In genomic region chr5:154714271-154714986, GRCh38 we compare ENCODE assay signal across 7 cellular contexts. TPM values are rescaled to one million over a fixed set of nuclear protein-coding genes. Genes with fewer than 3 reads are reported as not detected.
DNase-seq lines count a peak whose midpoint lies in the region; ATAC-seq and TF ChIP-seq lines count a peak whose summit lies in the region.

No MANE protein-coding gene starts in this region.

- no peaks in the 10 kb centered on the region for H3K9me3 ChIP-seq in GM23248 (ENCODE audit: low read depth)

- peaks cover 26% of the 10 kb centered on the region for H3K4me1 Mint-ChIP-seq in dendritic cell treated with granulocyte-macrophage colony-stimulating factor and Interleukin-4, amounts not matched to agents 40 ng/mL and 50 ng/mL, for 4 days (ENCODE audit: low read depth)

- H3K27me3 Mint-ChIP-seq in dendritic cell treated with granulocyte-macrophage colony-stimulating factor and Interleukin-4, amounts not matched to agents 40 ng/mL and 50 ng/mL, for 4 days = no peaks in the 10 kb centered on the region

- H3K4me1 ChIP-seq in GM23248 (ENCODE audit: insufficient read depth) = peaks cover 19% of the 10 kb centered on the region

- in situ Hi-C loops in GM23248 (cut with MboI) = no loop called here

- ATAC-seq in GM18511 (IDR thresholded peaks at IDR 0.05; ENCODE audit: unreplicated experiment) = peak; percentile 67

- no peaks in the 10 kb centered on the region for H3K79me2 ChIP-seq in GM23248 (ENCODE audit: insufficient read depth)

- no peaks in the 10 kb centered on the region for H3K36me3 Mint-ChIP-seq in dendritic cell treated with granulocyte-macrophage colony-stimulating factor and Interleukin-4, amounts not matched to agents 40 ng/mL and 50 ng/mL, for 4 days (ENCODE audit: low read depth)

- peak overlapping the region; percentile 73 for H3K4me3 Mint-ChIP-seq in dendritic cell treated with granulocyte-macrophage colony-stimulating factor and Interleukin-4, amounts not matched to agents 40 ng/mL and 50 ng/mL, for 4 days

- no peak overlapping the region for H3K4me3 ChIP-seq in GM23248
- H3K4me3 ChIP-seq in NB4 (ENCODE audit: low read depth, low read length) = no peak overlapping the region

- no peak overlapping the region for H3K27ac ChIP-seq in GM23248

- intact Hi-C loops in dendritic cell treated with granulocyte-macrophage colony-stimulating factor and Interleukin-4, amounts not matched to agents 40 ng/mL and 50 ng/mL, for 4 days (cut with micrococcal nuclease) = no loop called here
- intact Hi-C loops in posterior vena cava (cut with DNase I) = no loop called here

- H3K27ac Mint-ChIP-seq in dendritic cell treated with granulocyte-macrophage colony-stimulating factor and Interleukin-4, amounts not matched to agents 40 ng/mL and 50 ng/mL, for 4 days = peak overlapping the region; percentile 91

- 67 to 69% methylated on average over 10 of the region's 10 CpGs for WGBS in GM23248 (ENCODE audit: low coverage in 1 of 2, low lambda C conversion rate in 2 of 2, missing lambda C conversion rate in 2 of 2), 2 experiments

- H3K9ac ChIP-seq in GM23248 = no peak overlapping the region

- H2AFZ ChIP-seq in GM23248 = peak overlapping the region; percentile 12; the same call in 1 of the 2 replicates

- H3K36me3 ChIP-seq in GM23248 (ENCODE audit: low read depth) = no peaks in the 10 kb centered on the region

- no peaks in the 10 kb centered on the region for H3K27me3 ChIP-seq in GM23248 (replicated peaks; ENCODE audit: insufficient read depth)

- DNase-seq in GM23248 (peak; percentile 55), NB4 (ENCODE audit: low read depth) (peak; percentile 37), pulmonary artery endothelial cell (ENCODE audit: low read depth, low spot score) (peak; percentile 27), posterior vena cava (ENCODE audit: low spot score) (no peak), middle frontal gyrus (ENCODE audit: extremely low spot score, low spot score) (no peak)

- H3K9me3 Mint-ChIP-seq in dendritic cell treated with granulocyte-macrophage colony-stimulating factor and Interleukin-4, amounts not matched to agents 40 ng/mL and 50 ng/mL, for 4 days = no peaks in the 10 kb centered on the region

- 0 out of 2 replicates have a peak, but pooled peaks cover 5% of the 10 kb centered on the region for H3F3A ChIP-seq in GM23248 (ENCODE audit: insufficient read depth)

- peak overlapping the region; percentile 6 for H3K4me2 ChIP-seq in GM23248 (ENCODE audit: unreplicated experiment)

- no peaks in the 10 kb centered on the region for H3K9me2 ChIP-seq in GM23248 (ENCODE audit: insufficient read depth)

- no peaks in the 10 kb centered on the region for H4K20me1 ChIP-seq in GM23248 (ENCODE audit: insufficient read depth)

- no peak for TF ChIP-seq CTCF in NB4 (IDR thresholded peaks at IDR 0.05; ENCODE audit: low read depth, low read length)

- no peak for TF ChIP-seq POLR2A in NB4 (IDR thresholded peaks at IDR 0.05; ENCODE audit: extremely low read depth, insufficient read length)

RNA-seq across cellular contexts. Expression of gene LARP1, which starts 40.7 kb away (rescaled TPM):
- total RNA-seq in GM23248 (2014; rRNA removed; shearing (Covaris generic)) = 59.9 and 81.9 TPM in 2 replicates
- 30.2 and 33.8 TPM in 2 replicates for polyA plus RNA-seq in GM23248 (2016; fragmentation: Nextera tagmentation; extraction: Ambion mirVana)
- total RNA-seq in pulmonary artery endothelial cell (54.3 and 72.1 TPM in 2 replicates), posterior vena cava (100 to 1,000 TPM; 111 to 128 TPM)

Comparison
In these comparisons a context has a peak if more than half of its experiments do, and no peak if none do; other contexts are left out.
1. DNase-seq: peak in GM23248 (single experiment), NB4 (single experiment) and pulmonary artery endothelial cell (single experiment); none in posterior vena cava (single experiment) and middle frontal gyrus (single experiment).